ENCODE assay signal across 1 cellular context in the genomic region with DNA sequence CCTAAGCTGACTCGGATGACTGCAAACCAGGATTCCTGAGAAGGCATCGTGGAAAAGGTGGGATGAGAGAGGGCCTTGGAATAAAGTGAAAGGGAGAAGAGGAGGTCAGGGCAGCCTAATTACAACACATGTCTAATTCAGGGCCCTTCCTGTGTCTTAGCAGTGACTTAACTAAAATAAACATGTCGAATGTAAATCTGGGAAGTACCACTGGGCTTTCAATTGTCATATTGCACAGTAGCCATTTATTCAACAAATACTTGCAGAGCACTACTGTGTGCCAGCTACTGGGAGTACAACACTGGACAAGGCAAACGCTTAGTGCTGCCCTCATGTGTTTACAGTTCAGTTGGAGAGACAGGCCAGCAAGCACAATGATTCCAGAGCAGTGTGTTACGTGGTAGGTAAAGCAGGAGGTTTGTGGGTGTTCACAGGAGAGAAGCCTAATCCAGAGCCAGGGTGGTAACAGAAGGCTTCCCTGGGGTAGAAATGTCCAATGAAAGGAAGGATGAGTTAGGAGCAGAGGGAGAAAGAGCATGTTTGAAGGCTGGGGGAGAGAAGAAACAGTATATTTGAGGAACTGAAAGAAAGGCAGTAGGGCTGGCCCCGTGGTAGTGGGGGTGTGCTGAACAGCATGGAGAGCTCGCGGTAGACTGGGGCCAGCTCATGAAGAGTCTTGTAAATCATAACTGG.
TF ChIP-seq lines count a peak whose summit lies in the region.

No MANE protein-coding gene starts in this region.

TF ChIP-seq in HepG2, 621 proteins besides CTCF, POLR2A, EP300 and RAD21 (continued from another document and continues in another):
- TF ChIP-seq, protein P1, sequence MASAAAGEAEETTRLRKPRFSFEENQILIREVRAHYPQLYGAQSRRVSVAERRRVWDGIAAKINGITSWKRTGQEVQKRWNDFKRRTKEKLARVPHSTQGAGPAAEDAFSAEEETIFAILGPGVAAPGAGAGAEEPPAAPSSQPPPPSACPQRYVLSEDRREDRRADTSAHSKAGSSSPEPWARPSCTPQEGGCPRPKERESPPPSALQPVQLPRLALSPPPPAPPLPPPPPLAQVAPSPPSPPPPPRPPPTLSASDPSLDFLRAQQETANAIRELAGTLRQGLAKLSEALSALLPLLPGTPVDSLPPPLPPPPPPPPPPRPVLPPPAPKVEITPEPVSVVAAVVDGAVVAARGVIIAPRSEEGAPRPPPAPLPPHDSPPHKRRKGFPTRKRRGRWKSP (CRISPR knock-in tag; IDR thresholded peaks at IDR 0.05): no peak
- no peak for TF ChIP-seq ZNF720 (CRISPR knock-in tag; IDR thresholded peaks at IDR 0.05)
- TF ChIP-seq ATF7 (IDR thresholded peaks at IDR 0.05): no peak
- TF ChIP-seq ATF7 (CRISPR knock-in tag; IDR thresholded peaks at IDR 0.05): no peak
- TF ChIP-seq, protein P2, sequence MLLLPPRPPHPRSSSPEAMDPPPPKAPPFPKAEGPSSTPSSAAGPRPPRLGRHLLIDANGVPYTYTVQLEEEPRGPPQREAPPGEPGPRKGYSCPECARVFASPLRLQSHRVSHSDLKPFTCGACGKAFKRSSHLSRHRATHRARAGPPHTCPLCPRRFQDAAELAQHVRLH (CRISPR knock-in tag; IDR thresholded peaks at IDR 0.05; ENCODE audit: borderline replicate concordance, low read depth): peak; percentile 78; the same call in 1 of the 2 replicates
- TF ChIP-seq, protein P3, sequence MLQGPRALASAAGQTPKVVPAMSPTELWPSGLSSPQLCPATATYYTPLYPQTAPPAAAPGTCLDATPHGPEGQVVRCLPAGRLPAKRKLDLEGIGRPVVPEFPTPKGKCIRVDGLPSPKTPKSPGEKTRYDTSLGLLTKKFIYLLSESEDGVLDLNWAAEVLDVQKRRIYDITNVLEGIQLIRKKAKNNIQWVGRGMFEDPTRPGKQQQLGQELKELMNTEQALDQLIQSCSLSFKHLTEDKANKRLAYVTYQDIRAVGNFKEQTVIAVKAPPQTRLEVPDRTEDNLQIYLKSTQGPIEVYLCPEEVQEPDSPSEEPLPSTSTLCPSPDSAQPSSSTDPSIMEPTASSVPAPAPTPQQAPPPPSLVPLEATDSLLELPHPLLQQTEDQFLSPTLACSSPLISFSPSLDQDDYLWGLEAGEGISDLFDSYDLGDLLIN (CRISPR knock-in tag; IDR thresholded peaks at IDR 0.05; ENCODE audit: borderline replicate concordance): no peak
- TF ChIP-seq PPARG (CRISPR knock-in tag; conservative IDR thresholded peaks at IDR 0.05): peak; percentile 42; the same call in 1 of the 2 replicates
- no peak for TF ChIP-seq ZNF652 (CRISPR knock-in tag; IDR thresholded peaks at IDR 0.05; ENCODE audit: borderline replicate concordance, low read depth)
- no peak for TF ChIP-seq FLYWCH1 (CRISPR knock-in tag; IDR thresholded peaks at IDR 0.05)
- TF ChIP-seq, protein P4, sequence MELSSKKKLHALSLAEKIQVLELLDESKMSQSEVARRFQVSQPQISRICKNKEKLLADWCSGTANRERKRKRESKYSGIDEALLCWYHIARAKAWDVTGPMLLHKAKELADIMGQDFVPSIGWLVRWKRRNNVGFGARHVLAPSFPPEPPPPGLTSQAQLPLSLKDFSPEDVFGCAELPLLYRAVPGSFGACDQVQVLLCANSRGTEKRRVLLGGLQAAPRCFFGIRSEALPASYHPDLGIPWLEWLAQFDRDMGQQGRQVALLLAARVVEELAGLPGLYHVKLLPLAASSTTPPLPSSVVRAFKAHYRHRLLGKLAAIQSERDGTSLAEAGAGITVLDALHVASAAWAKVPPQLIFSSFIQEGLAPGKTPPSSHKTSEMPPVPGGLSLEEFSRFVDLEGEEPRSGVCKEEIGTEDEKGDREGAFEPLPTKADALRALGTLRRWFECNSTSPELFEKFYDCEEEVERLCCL (CRISPR knock-in tag; IDR thresholded peaks at IDR 0.05; ENCODE audit: borderline replicate concordance): no peak
- TF ChIP-seq, protein P5, sequence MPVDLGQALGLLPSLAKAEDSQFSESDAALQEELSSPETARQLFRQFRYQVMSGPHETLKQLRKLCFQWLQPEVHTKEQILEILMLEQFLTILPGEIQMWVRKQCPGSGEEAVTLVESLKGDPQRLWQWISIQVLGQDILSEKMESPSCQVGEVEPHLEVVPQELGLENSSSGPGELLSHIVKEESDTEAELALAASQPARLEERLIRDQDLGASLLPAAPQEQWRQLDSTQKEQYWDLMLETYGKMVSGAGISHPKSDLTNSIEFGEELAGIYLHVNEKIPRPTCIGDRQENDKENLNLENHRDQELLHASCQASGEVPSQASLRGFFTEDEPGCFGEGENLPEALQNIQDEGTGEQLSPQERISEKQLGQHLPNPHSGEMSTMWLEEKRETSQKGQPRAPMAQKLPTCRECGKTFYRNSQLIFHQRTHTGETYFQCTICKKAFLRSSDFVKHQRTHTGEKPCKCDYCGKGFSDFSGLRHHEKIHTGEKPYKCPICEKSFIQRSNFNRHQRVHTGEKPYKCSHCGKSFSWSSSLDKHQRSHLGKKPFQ (CRISPR knock-in tag; IDR thresholded peaks at IDR 0.05; ENCODE audit: insufficient replicate concordance): no peak
- TF ChIP-seq, protein P6, sequence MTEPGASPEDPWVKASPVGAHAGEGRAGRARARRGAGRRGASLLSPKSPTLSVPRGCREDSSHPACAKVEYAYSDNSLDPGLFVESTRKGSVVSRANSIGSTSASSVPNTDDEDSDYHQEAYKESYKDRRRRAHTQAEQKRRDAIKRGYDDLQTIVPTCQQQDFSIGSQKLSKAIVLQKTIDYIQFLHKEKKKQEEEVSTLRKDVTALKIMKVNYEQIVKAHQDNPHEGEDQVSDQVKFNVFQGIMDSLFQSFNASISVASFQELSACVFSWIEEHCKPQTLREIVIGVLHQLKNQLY (CRISPR knock-in tag; IDR thresholded peaks at IDR 0.05): no peak
- no peak for TF ChIP-seq GZF1 (CRISPR knock-in tag; IDR thresholded peaks at IDR 0.05)
- TF ChIP-seq, protein P7, sequence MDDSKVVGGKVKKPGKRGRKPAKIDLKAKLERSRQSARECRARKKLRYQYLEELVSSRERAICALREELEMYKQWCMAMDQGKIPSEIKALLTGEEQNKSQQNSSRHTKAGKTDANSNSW (CRISPR knock-in tag; IDR thresholded peaks at IDR 0.05; ENCODE audit: borderline replicate concordance): no peak
- no peak for TF ChIP-seq ZBTB20 (CRISPR knock-in tag; IDR thresholded peaks at IDR 0.05; ENCODE audit: borderline replicate concordance, low read depth)
- TF ChIP-seq, protein P8, sequence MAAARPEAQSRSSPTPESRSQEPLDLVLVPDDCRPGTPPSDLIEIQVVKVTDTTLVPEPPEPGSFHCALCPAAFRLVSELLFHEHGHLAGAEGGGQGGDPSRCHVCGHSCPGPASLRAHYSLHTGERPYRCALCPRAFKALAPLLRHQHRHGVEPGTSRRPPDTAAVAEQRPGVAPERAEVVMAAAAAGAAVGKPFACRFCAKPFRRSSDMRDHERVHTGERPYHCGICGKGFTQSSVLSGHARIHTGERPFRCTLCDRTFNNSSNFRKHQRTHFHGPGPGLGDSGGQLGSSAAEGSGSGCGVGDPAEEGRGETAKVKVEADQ (CRISPR knock-in tag; IDR thresholded peaks at IDR 0.05; ENCODE audit: borderline replicate concordance): 0 out of 2 replicates have a peak, but pooled peaks have one; percentile 44
- TF ChIP-seq, protein P9, sequence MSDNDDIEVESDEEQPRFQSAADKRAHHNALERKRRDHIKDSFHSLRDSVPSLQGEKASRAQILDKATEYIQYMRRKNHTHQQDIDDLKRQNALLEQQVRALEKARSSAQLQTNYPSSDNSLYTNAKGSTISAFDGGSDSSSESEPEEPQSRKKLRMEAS (IDR thresholded peaks at IDR 0.05): peak; percentile 43; the same call in 1 of the 2 replicates
- TF ChIP-seq, protein P10, sequence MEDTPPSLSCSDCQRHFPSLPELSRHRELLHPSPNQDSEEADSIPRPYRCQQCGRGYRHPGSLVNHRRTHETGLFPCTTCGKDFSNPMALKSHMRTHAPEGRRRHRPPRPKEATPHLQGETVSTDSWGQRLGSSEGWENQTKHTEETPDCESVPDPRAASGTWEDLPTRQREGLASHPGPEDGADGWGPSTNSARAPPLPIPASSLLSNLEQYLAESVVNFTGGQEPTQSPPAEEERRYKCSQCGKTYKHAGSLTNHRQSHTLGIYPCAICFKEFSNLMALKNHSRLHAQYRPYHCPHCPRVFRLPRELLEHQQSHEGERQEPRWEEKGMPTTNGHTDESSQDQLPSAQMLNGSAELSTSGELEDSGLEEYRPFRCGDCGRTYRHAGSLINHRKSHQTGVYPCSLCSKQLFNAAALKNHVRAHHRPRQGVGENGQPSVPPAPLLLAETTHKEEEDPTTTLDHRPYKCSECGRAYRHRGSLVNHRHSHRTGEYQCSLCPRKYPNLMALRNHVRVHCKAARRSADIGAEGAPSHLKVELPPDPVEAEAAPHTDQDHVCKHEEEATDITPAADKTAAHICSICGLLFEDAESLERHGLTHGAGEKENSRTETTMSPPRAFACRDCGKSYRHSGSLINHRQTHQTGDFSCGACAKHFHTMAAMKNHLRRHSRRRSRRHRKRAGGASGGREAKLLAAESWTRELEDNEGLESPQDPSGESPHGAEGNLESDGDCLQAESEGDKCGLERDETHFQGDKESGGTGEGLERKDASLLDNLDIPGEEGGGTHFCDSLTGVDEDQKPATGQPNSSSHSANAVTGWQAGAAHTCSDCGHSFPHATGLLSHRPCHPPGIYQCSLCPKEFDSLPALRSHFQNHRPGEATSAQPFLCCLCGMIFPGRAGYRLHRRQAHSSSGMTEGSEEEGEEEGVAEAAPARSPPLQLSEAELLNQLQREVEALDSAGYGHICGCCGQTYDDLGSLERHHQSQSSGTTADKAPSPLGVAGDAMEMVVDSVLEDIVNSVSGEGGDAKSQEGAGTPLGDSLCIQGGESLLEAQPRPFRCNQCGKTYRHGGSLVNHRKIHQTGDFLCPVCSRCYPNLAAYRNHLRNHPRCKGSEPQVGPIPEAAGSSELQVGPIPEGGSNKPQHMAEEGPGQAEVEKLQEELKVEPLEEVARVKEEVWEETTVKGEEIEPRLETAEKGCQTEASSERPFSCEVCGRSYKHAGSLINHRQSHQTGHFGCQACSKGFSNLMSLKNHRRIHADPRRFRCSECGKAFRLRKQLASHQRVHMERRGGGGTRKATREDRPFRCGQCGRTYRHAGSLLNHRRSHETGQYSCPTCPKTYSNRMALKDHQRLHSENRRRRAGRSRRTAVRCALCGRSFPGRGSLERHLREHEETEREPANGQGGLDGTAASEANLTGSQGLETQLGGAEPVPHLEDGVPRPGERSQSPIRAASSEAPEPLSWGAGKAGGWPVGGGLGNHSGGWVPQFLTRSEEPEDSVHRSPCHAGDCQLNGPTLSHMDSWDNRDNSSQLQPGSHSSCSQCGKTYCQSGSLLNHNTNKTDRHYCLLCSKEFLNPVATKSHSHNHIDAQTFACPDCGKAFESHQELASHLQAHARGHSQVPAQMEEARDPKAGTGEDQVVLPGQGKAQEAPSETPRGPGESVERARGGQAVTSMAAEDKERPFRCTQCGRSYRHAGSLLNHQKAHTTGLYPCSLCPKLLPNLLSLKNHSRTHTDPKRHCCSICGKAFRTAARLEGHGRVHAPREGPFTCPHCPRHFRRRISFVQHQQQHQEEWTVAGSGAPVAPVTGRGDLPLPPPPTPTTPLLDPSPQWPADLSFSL (CRISPR knock-in tag; IDR thresholded peaks at IDR 0.05): peak; percentile 67; the same call in 1 of the 2 replicates
- TF ChIP-seq ZIK1 (CRISPR knock-in tag; IDR thresholded peaks at IDR 0.05; ENCODE audit: borderline replicate concordance, low read depth): no peak
- TF ChIP-seq SP5 (CRISPR knock-in tag; IDR thresholded peaks at IDR 0.05; ENCODE audit: borderline replicate concordance, low read depth): 0 out of 2 replicates have a peak, but pooled peaks have one; percentile 26
- no peak for TF ChIP-seq ZNF343 (CRISPR knock-in tag; IDR thresholded peaks at IDR 0.05)
- TF ChIP-seq ZNF709 (CRISPR knock-in tag; IDR thresholded peaks at IDR 0.05): peak; percentile 26; the same call in 1 of the 2 replicates
- no peak for TF ChIP-seq MBNL3 (CRISPR knock-in tag; conservative IDR thresholded peaks at IDR 0.05)
- no peak for TF ChIP-seq ZFP90 (CRISPR knock-in tag; IDR thresholded peaks at IDR 0.05; ENCODE audit: borderline replicate concordance)
- TF ChIP-seq, protein P11, sequence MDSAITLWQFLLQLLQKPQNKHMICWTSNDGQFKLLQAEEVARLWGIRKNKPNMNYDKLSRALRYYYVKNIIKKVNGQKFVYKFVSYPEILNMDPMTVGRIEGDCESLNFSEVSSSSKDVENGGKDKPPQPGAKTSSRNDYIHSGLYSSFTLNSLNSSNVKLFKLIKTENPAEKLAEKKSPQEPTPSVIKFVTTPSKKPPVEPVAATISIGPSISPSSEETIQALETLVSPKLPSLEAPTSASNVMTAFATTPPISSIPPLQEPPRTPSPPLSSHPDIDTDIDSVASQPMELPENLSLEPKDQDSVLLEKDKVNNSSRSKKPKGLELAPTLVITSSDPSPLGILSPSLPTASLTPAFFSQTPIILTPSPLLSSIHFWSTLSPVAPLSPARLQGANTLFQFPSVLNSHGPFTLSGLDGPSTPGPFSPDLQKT (CRISPR knock-in tag; IDR thresholded peaks at IDR 0.05; ENCODE audit: borderline replicate concordance): no peak
- TF ChIP-seq SETDB1 (CRISPR knock-in tag; IDR thresholded peaks at IDR 0.05; ENCODE audit: borderline replicate concordance): no peak
- no peak for TF ChIP-seq ZNF782 (CRISPR knock-in tag; IDR thresholded peaks at IDR 0.05; ENCODE audit: borderline replicate concordance)
- TF ChIP-seq NFKB2 (CRISPR knock-in tag; IDR thresholded peaks at IDR 0.05; ENCODE audit: borderline replicate concordance): no peak
- TF ChIP-seq ZNF160 (CRISPR knock-in tag; IDR thresholded peaks at IDR 0.05): no peak
- no peak for TF ChIP-seq ZNF33A (CRISPR knock-in tag; IDR thresholded peaks at IDR 0.05; ENCODE audit: borderline replicate concordance)
- no peak for TF ChIP-seq NCOA5 (CRISPR knock-in tag; IDR thresholded peaks at IDR 0.05)
- TF ChIP-seq, protein P12, sequence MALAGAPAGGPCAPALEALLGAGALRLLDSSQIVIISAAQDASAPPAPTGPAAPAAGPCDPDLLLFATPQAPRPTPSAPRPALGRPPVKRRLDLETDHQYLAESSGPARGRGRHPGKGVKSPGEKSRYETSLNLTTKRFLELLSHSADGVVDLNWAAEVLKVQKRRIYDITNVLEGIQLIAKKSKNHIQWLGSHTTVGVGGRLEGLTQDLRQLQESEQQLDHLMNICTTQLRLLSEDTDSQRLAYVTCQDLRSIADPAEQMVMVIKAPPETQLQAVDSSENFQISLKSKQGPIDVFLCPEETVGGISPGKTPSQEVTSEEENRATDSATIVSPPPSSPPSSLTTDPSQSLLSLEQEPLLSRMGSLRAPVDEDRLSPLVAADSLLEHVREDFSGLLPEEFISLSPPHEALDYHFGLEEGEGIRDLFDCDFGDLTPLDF (CRISPR knock-in tag; IDR thresholded peaks at IDR 0.05): no peak
- TF ChIP-seq KLF15 (CRISPR knock-in tag; IDR thresholded peaks at IDR 0.05; ENCODE audit: borderline replicate concordance): no peak
- no peak for TF ChIP-seq ZSCAN21 (CRISPR knock-in tag; IDR thresholded peaks at IDR 0.05; ENCODE audit: borderline replicate concordance)
- TF ChIP-seq ZNF501 (CRISPR knock-in tag; IDR thresholded peaks at IDR 0.05): no peak
- TF ChIP-seq, protein P13, sequence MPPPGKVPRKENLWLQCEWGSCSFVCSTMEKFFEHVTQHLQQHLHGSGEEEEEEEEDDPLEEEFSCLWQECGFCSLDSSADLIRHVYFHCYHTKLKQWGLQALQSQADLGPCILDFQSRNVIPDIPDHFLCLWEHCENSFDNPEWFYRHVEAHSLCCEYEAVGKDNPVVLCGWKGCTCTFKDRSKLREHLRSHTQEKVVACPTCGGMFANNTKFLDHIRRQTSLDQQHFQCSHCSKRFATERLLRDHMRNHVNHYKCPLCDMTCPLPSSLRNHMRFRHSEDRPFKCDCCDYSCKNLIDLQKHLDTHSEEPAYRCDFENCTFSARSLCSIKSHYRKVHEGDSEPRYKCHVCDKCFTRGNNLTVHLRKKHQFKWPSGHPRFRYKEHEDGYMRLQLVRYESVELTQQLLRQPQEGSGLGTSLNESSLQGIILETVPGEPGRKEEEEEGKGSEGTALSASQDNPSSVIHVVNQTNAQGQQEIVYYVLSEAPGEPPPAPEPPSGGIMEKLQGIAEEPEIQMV (CRISPR knock-in tag; IDR thresholded peaks at IDR 0.05; ENCODE audit: low read depth): no peak
